Comparison of ENCODE assay signal across 14 cellular contexts in the genomic region with DNA sequence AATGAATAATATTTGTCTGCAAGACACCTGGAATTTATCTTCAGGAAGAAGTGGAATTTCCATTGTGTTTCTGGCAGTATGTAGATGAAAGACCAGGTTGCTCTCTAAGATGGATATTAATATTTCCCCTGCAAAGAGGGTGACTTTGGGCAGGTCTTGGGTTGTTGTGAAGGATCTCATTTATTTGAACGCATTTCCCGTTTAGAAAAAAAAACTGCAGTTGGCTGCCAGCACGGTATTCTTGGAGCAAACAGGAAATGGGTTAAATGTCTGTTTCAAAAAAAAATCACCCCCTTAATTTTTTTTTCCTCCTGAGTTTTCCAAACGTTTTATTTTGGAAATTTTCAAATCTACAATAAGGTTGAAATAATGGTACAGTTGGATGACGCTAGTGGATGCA. TPM values are rescaled to one million over a fixed set of nuclear protein-coding genes. Genes with fewer than 3 reads are reported as not detected.
DNase-seq lines count a peak whose midpoint lies in the region; ATAC-seq and TF ChIP-seq lines count a peak whose summit lies in the region.
"Had no signal": no experiment of that assay in that cellular context is flagged by ENCODE, and none has a peak within 500 bp of the region (broad histone marks: within the 10 kb centered on the region; RNA-seq: fewer than 3 reads in every experiment).

No MANE protein-coding gene starts in this region.

- peak overlapping the region; percentile 17 for H3K4me3 Mint-ChIP-seq in activated CD4-positive, alpha-beta T cell treated with anti-CD3 and anti-CD28 coated beads, Interleukin-2, amount 10 ng/mL, durations not matched to agents 24 days and 14 days
- peak overlapping the region; percentile 34 for H3K4me3 Mint-ChIP-seq in central memory CD8-positive, alpha-beta T cell

- H3K9ac ChIP-seq in GM23248: no peak overlapping the region; the same call in 1 of the 2 replicates
- H3K9ac ChIP-seq in parathyroid adenoma: no peak overlapping the region

- H4K20me1 ChIP-seq in GM23248 (ENCODE audit: insufficient read depth): peaks cover 64% of the 10 kb centered on the region

- H3F3A ChIP-seq in GM23248 (ENCODE audit: insufficient read depth): peaks cover 56% of the 10 kb centered on the region

- H3K4me1 ChIP-seq in GM23248 (ENCODE audit: insufficient read depth): peaks cover 61% of the 10 kb centered on the region
- H3K4me1 ChIP-seq in parathyroid adenoma: peaks cover 36% of the 10 kb centered on the region

- H3K36me3 ChIP-seq in GM23248 (ENCODE audit: low read depth) (peaks cover 21% of the 10 kb centered on the region), parathyroid adenoma (ENCODE audit: control insufficient read depth, insufficient read depth, low read length) (no peaks in the 10 kb centered on the region), MG63 (peaks cover 45% of the 10 kb centered on the region)

- H3K27ac Mint-ChIP-seq in activated CD4-positive, alpha-beta T cell treated with anti-CD3 and anti-CD28 coated beads, Interleukin-2, amount 10 ng/mL, durations not matched to agents 24 days and 14 days: no peak overlapping the region
- no peak overlapping the region for H3K27ac Mint-ChIP-seq in central memory CD8-positive, alpha-beta T cell (ENCODE audit: low read depth)

- DNase-seq in activated CD4-positive, alpha-beta T cell treated with anti-CD3 and anti-CD28 coated beads, Interleukin-2, amount 10 ng/mL, durations not matched to agents 24 days and 14 days: no peak
- no peak for DNase-seq in activated CD4-positive, alpha-beta T cell treated with anti-CD3 and anti-CD28 coated beads, Interleukin-2, amount 50 U/mL, for 1 hour
- DNase-seq in GM23248 (no peak), cerebellar nuclear complex (lab: John Stamatoyannopoulos, UW) (no peak), MG63 (no peak)
- DNase-seq in central memory CD8-positive, alpha-beta T cell (ENCODE audit: low spot score in 2 of 2): no peak
- DNase-seq: amygdala, glutamatergic neuron, Kasumi-1, NCI-H146, posterior cingulate gyrus had no signal

- H3K79me2 ChIP-seq in GM23248 (ENCODE audit: insufficient read depth) (peaks cover 100% of the 10 kb centered on the region), parathyroid adenoma (peaks cover 76% of the 10 kb centered on the region)

- H3K4me1 Mint-ChIP-seq in activated CD4-positive, alpha-beta T cell treated with anti-CD3 and anti-CD28 coated beads, Interleukin-2, amount 10 ng/mL, durations not matched to agents 24 days and 14 days: peaks cover 44% of the 10 kb centered on the region
- peaks cover 77% of the 10 kb centered on the region for H3K4me1 Mint-ChIP-seq in central memory CD8-positive, alpha-beta T cell

- H3K9me3 ChIP-seq in GM23248 (ENCODE audit: low read depth) (no peaks in the 10 kb centered on the region), parathyroid adenoma (ENCODE audit: control insufficient read depth, low read length) (no peaks in the 10 kb centered on the region), MG63 (no peaks in the 10 kb centered on the region)
- H3K9me3 ChIP-seq: suprapubic skin had no signal

- in situ Hi-C loops in GM23248 (cut with MboI): loop anchor here (5.0 to 10.0 kb wide), 2 partner anchors 111 to 308 kb away; no protein-coding TSS in a partner anchor

- H3K4me3 ChIP-seq in GM23248 (no peak overlapping the region), parathyroid adenoma (ENCODE audit: low read depth, low read length) (no peak overlapping the region), MG63 (no peak overlapping the region)
- H3K4me3 ChIP-seq: suprapubic skin had no signal

- H3K27me3 ChIP-seq in GM23248 (replicated peaks; ENCODE audit: insufficient read depth) (no peaks in the 10 kb centered on the region), parathyroid adenoma (ENCODE audit: control insufficient read depth, insufficient read depth, low read length) (no peaks in the 10 kb centered on the region), MG63 (no peaks in the 10 kb centered on the region)
- H3K27me3 ChIP-seq: suprapubic skin had no signal

- WGBS in GM23248 (ENCODE audit: low coverage in 1 of 2, low lambda C conversion rate in 2 of 2, missing lambda C conversion rate in 2 of 2), 2 experiments: 25 to 28% methylated on average over 5 of the region's 5 CpGs

- H3K4me2 ChIP-seq in GM23248 (ENCODE audit: unreplicated experiment): peak overlapping the region; percentile 25
- peak overlapping the region; percentile 15 for H3K4me2 ChIP-seq in parathyroid adenoma (ENCODE audit: low read length)

- H3K9me3 Mint-ChIP-seq in activated CD4-positive, alpha-beta T cell treated with anti-CD3 and anti-CD28 coated beads, Interleukin-2, amount 10 ng/mL, durations not matched to agents 24 days and 14 days: no peaks in the 10 kb centered on the region
- H3K9me3 Mint-ChIP-seq in central memory CD8-positive, alpha-beta T cell: no peaks in the 10 kb centered on the region

- peaks cover 54% of the 10 kb centered on the region for H3K36me3 Mint-ChIP-seq in activated CD4-positive, alpha-beta T cell treated with anti-CD3 and anti-CD28 coated beads, Interleukin-2, amount 10 ng/mL, durations not matched to agents 24 days and 14 days (ENCODE audit: low read depth)
- peaks cover 56% of the 10 kb centered on the region for H3K36me3 Mint-ChIP-seq in central memory CD8-positive, alpha-beta T cell (ENCODE audit: insufficient read depth)

- no peak for ATAC-seq in central memory CD8-positive, alpha-beta T cell (replicated peaks; ENCODE audit: extremely low read depth, poor library complexity, severe bottlenecking)
- no peak for ATAC-seq in HG02885 (IDR thresholded peaks at IDR 0.05; ENCODE audit: poor library complexity, unreplicated experiment)

- no peaks in the 10 kb centered on the region for H3K27me3 Mint-ChIP-seq in activated CD4-positive, alpha-beta T cell treated with anti-CD3 and anti-CD28 coated beads, Interleukin-2, amount 10 ng/mL, durations not matched to agents 24 days and 14 days
- H3K27me3 Mint-ChIP-seq in central memory CD8-positive, alpha-beta T cell: no peaks in the 10 kb centered on the region

- H3K27ac ChIP-seq in GM23248: no peak overlapping the region
- no peak overlapping the region for H3K27ac ChIP-seq in parathyroid adenoma
- H3K27ac ChIP-seq: suprapubic skin had no signal

- H3K9me2 ChIP-seq in GM23248 (ENCODE audit: insufficient read depth): no peaks in the 10 kb centered on the region

- intact Hi-C loops in activated CD4-positive, alpha-beta T cell treated with anti-CD3 and anti-CD28 coated beads, Interleukin-2, amount 10 ng/mL, durations not matched to agents 24 days and 14 days (cut with micrococcal nuclease): no loop called here

- no peak for TF ChIP-seq CTCF in parathyroid adenoma (IDR thresholded peaks at IDR 0.05)

- no peak overlapping the region for H2AFZ ChIP-seq in GM23248
- no peak overlapping the region for H2AFZ ChIP-seq in parathyroid adenoma

RNA-seq across cellular contexts. Expression of a gene that starts 11.5 kb away (rescaled TPM):
- 384 and 389 TPM in 2 replicates for total RNA-seq in activated CD4-positive, alpha-beta T cell treated with anti-CD3 and anti-CD28 coated beads, Interleukin-2, amount 10 ng/mL, durations not matched to agents 24 days and 14 days
- 261 and 305 TPM in 2 replicates for total RNA-seq in GM23248 (2014; rRNA removed; shearing (Covaris generic))
- 228 and 235 TPM in 2 replicates for polyA plus RNA-seq in GM23248 (2016; fragmentation: Nextera tagmentation; extraction: Ambion mirVana)
- total RNA-seq in MG63 (2014; rRNA removed; shearing (Covaris generic); ENCODE audit: low replicate concordance): 300 and 364 TPM in 2 replicates

RNA-seq across cellular contexts. Expression of a gene that starts 24.2 kb away (rescaled TPM):
- 13.8 and 16.9 TPM in 2 replicates for total RNA-seq in activated CD4-positive, alpha-beta T cell treated with anti-CD3 and anti-CD28 coated beads, Interleukin-2, amount 10 ng/mL, durations not matched to agents 24 days and 14 days
- total RNA-seq in GM23248 (2014; rRNA removed; shearing (Covaris generic)): 0.97 TPM in 1 of 2 replicates, not detected in the other
- polyA plus RNA-seq in GM23248 (2016; fragmentation: Nextera tagmentation; extraction: Ambion mirVana): 0.60 and 0.73 TPM in 2 replicates
- 0.20 TPM in 1 of 2 replicates, not detected in the other for total RNA-seq in MG63 (2014; rRNA removed; shearing (Covaris generic); ENCODE audit: low replicate concordance)
